In the genomic region with DNA sequence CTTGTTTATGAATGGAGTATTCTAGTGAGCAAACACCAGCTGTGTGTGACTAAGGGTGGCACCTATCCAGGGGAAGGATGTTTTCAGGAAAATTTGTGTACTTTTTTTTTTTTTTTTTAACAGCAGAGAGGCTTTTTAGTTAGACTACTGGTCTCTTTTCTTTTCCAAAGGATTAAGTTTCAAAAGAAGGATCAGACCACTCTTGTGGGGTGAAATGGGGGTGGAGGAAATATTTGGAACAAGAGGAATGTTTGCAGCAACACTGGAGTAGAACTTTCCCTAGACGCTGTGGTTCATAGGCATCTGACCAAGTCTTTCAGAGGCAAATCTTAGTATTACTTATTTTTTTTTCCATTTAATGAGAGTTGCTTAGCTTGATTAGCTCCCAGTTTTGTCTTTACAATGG, we compare ENCODE assay signal across 16 cellular contexts. TPM values are rescaled to one million over a fixed set of nuclear protein-coding genes. Genes with fewer than 3 reads are reported as not detected.
DNase-seq lines count a peak whose midpoint lies in the region; ATAC-seq and TF ChIP-seq lines count a peak whose summit lies in the region.
"Had no signal": no experiment of that assay in that cellular context is flagged by ENCODE, and none has a peak within 500 bp of the region (broad histone marks: within the 10 kb centered on the region; RNA-seq: fewer than 3 reads in every experiment).

No MANE protein-coding gene starts in this region.

- peaks cover 8% of the 10 kb centered on the region; the same call in 1 of the 2 replicates for H3K4me1 ChIP-seq in GM23248 (ENCODE audit: insufficient read depth)

- in situ Hi-C loops in GM23248 (cut with MboI): no loop called here

- H3K36me3 ChIP-seq in GM23248 (ENCODE audit: low read depth): no peaks in the 10 kb centered on the region

- H3K4me2 ChIP-seq in GM23248 (ENCODE audit: unreplicated experiment): no peak overlapping the region

- H3K4me3 ChIP-seq in GM23248: no peak overlapping the region
- no peak overlapping the region for H3K4me3 ChIP-seq in retinal pigment epithelial cell (ENCODE audit: low read length)

- no peak overlapping the region for H3K27ac ChIP-seq in GM23248
- H3K27ac ChIP-seq: C4-2B had no signal

- H3K79me2 ChIP-seq in GM23248 (ENCODE audit: insufficient read depth): no peaks in the 10 kb centered on the region

- no peak overlapping the region for H2AFZ ChIP-seq in GM23248

- H3K27me3 ChIP-seq in GM23248 (replicated peaks; ENCODE audit: insufficient read depth): no peaks in the 10 kb centered on the region

- intact Hi-C loops in Right ventricle myocardium superior (cut with DNase I): no loop called here
- intact Hi-C loops in activated naive CD4-positive, alpha-beta T cell treated with anti-CD3 and anti-CD28 coated beads for 36 hours (cut with micrococcal nuclease): no loop called here

- 0 out of 2 replicates have a peak, but pooled peaks cover 4% of the 10 kb centered on the region for H3F3A ChIP-seq in GM23248 (ENCODE audit: insufficient read depth)

- H3K9me2 ChIP-seq in GM23248 (ENCODE audit: insufficient read depth): 0 out of 2 replicates have a peak, but pooled peaks cover 4% of the 10 kb centered on the region

- H3K27ac Mint-ChIP-seq in activated naive CD4-positive, alpha-beta T cell treated with anti-CD3 and anti-CD28 coated beads for 36 hours: no peak overlapping the region
- H3K27ac Mint-ChIP-seq: activated CD4-positive, alpha-beta T cell treated with anti-CD3 and anti-CD28 coated beads for 36 hours; activated T-cell treated with anti-CD3 and anti-CD28 coated beads, Interleukin-2, amount 50 U/mL, for 72 hours had no signal

- H3K27me3 Mint-ChIP-seq in activated naive CD4-positive, alpha-beta T cell treated with anti-CD3 and anti-CD28 coated beads for 36 hours (ENCODE audit: low read depth): no peaks in the 10 kb centered on the region
- H3K27me3 Mint-ChIP-seq: activated CD4-positive, alpha-beta T cell treated with anti-CD3 and anti-CD28 coated beads for 36 hours had no signal

- peak; percentile 72 for ATAC-seq in Right ventricle myocardium superior (ENCODE audit: poor library complexity)
- no peak for ATAC-seq in HG02642 (IDR thresholded peaks at IDR 0.05; ENCODE audit: poor library complexity, unreplicated experiment)
- ATAC-seq in HG02759 (IDR thresholded peaks at IDR 0.05; ENCODE audit: unreplicated experiment): no peak
- ATAC-seq in HG02763 (IDR thresholded peaks at IDR 0.05; ENCODE audit: unreplicated experiment): no peak
- ATAC-seq: activated CD4-positive, alpha-beta T cell treated with anti-CD3 and anti-CD28 coated beads for 36 hours; activated T-cell treated with anti-CD3 and anti-CD28 coated beads, Interleukin-2, amount 50 U/mL, for 72 hours had no signal

- no peaks in the 10 kb centered on the region for H3K9me3 ChIP-seq in GM23248 (ENCODE audit: low read depth)

- 19 to 32% methylated on average over 1 of the region's 1 CpG for WGBS in GM23248 (ENCODE audit: low coverage in 1 of 2, low lambda C conversion rate in 2 of 2, missing lambda C conversion rate in 2 of 2), 2 experiments

- CTCF ChIA-PET in activated naive CD4-positive, alpha-beta T cell treated with anti-CD3 and anti-CD28 coated beads for 36 hours (lab: Charles Lee): interaction anchor here (0.7 kb wide), 1 partner anchor 684 kb away, joined by 3 read pairs; no protein-coding TSS in a partner anchor

- no peaks in the 10 kb centered on the region for H4K20me1 ChIP-seq in GM23248 (ENCODE audit: insufficient read depth)

- no peak for TF ChIP-seq CTCF in retinal pigment epithelial cell (conservative IDR thresholded peaks at IDR 0.05; ENCODE audit: low read depth, low read length)

- peaks cover 9% of the 10 kb centered on the region for H3K4me1 Mint-ChIP-seq in activated naive CD4-positive, alpha-beta T cell treated with anti-CD3 and anti-CD28 coated beads for 36 hours (ENCODE audit: low read depth)

- H3K9me3 Mint-ChIP-seq in activated naive CD4-positive, alpha-beta T cell treated with anti-CD3 and anti-CD28 coated beads for 36 hours: no peaks in the 10 kb centered on the region
- H3K9me3 Mint-ChIP-seq: activated T-cell treated with anti-CD3 and anti-CD28 coated beads, Interleukin-2, amount 50 U/mL, for 72 hours had no signal

- DNase-seq in GM23248 (peak; percentile 49), astrocyte of the hippocampus (ENCODE audit: low read depth, low spot score) (peak; percentile 84), Right ventricle myocardium superior (no peak), retinal pigment epithelial cell (ENCODE audit: low read depth) (peak; percentile 51)
- no peak for DNase-seq in activated naive CD4-positive, alpha-beta T cell treated with anti-CD3 and anti-CD28 coated beads for 36 hours
- DNase-seq: activated CD4-positive, alpha-beta T cell treated with anti-CD3 and anti-CD28 coated beads for 36 hours; activated T-cell treated with anti-CD3 and anti-CD28 coated beads, Interleukin-2, amount 50 U/mL, for 72 hours; aorta; H7; NCI-H1048; stimulated activated CD4-positive, alpha-beta T cell treated with anti-CD3 and anti-CD28 coated beads, Interleukin-4, amount 100 ng/mL, for 1 hour; stimulated activated naive CD4-positive, alpha-beta T cell had no signal

- H3K9ac ChIP-seq in GM23248: no peak overlapping the region

- peaks cover 7% of the 10 kb centered on the region for H3K36me3 Mint-ChIP-seq in activated naive CD4-positive, alpha-beta T cell treated with anti-CD3 and anti-CD28 coated beads for 36 hours (ENCODE audit: low read depth)

- no peak overlapping the region for H3K4me3 Mint-ChIP-seq in activated naive CD4-positive, alpha-beta T cell treated with anti-CD3 and anti-CD28 coated beads for 36 hours
- H3K4me3 Mint-ChIP-seq: activated CD4-positive, alpha-beta T cell treated with anti-CD3 and anti-CD28 coated beads for 36 hours; activated T-cell treated with anti-CD3 and anti-CD28 coated beads, Interleukin-2, amount 50 U/mL, for 72 hours had no signal

RNA-seq across cellular contexts. Expression of a gene that starts 21.1 kb away (rescaled TPM):
- 10.0 and 11.5 TPM in 2 replicates for total RNA-seq in GM23248 (2014; rRNA removed; shearing (Covaris generic))
- polyA plus RNA-seq in GM23248 (2016; fragmentation: Nextera tagmentation; extraction: Ambion mirVana): 9.0 and 9.8 TPM in 2 replicates
- total RNA-seq in Right ventricle myocardium superior: 28.2 TPM
- 10 to 100 TPM; 11.5 to 13.5 TPM for total RNA-seq in activated naive CD4-positive, alpha-beta T cell treated with anti-CD3 and anti-CD28 coated beads for 36 hours

Comparison
In these comparisons a context has a peak if more than half of its experiments do, and no peak if none do; other contexts are left out.
1. DNase-seq: peak in GM23248 (single experiment), astrocyte of the hippocampus (single experiment) and retinal pigment epithelial cell (single experiment); none in Right ventricle myocardium superior (single experiment) and activated naive CD4-positive, alpha-beta T cell treated with anti-CD3 and anti-CD28 coated beads for 36 hours (single experiment).